In the genomic region with DNA sequence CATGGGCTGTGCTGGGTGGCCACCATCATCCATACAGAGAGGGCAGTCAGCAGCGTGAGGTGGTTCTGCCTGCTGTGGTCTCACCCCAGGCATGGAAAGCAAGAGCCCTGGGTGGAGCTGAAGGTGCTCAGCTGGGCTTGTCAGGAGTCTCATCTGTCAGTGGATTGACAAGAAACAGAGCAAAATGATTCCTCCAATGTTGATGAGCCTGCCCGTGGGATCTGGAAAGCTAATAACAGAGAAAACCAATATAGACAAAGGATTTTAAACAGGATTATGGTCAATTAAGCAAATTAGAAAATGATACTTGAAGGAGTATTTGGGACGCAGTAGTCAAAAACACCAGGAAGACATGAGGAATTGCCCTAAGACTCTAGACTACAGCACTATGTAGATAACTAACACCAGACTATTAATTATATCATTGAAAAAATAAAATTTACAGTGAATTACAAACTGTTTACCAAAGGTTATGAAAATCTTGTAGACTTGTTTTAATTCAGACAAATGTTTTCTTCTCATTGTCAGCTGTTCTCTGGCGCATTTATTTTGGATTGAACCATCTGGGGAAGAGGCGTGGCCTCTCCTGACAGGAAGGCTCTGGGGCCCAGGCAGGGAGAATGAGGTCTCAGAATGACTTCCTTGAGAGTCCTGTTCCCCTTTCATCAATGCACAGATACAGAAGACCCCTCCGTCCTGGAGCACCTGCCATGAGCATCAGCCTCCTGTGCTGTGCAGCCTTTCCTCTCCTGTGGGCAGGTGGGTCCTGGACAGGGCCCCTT, we compare ENCODE assay signal across 19 cellular contexts.
DNase-seq lines count a peak whose midpoint lies in the region; ATAC-seq and TF ChIP-seq lines count a peak whose summit lies in the region.
"Had no signal": no experiment of that assay in that cellular context is flagged by ENCODE, and none has a peak within 500 bp of the region (broad histone marks: within the 10 kb centered on the region; RNA-seq: fewer than 3 reads in every experiment).

No MANE protein-coding gene starts in this region.

- no peaks in the 10 kb centered on the region for H4K20me1 ChIP-seq in H9 (ENCODE audit: control insufficient read depth, insufficient read depth, insufficient read length)

- no peak for ATAC-seq in activated T-cell treated with anti-CD3 and anti-CD28 coated beads, Interleukin-2, amount 50 U/mL, for 72 hours (replicated peaks in 1 of 2)
- no peak for ATAC-seq in CD4-positive, CD25-positive, alpha-beta regulatory T cell (ENCODE audit: low read depth in 2 of 2)
- ATAC-seq in HG03139 (IDR thresholded peaks at IDR 0.05; ENCODE audit: unreplicated experiment), result no peak

- no peak overlapping the region for H3K4me3 ChIP-seq in CD4-positive, CD25-positive, alpha-beta regulatory T cell (ENCODE audit: low read depth, low read length)

- H3K27me3 Mint-ChIP-seq in activated T-cell treated with anti-CD3 and anti-CD28 coated beads, Interleukin-2, amount 50 U/mL, for 24 hours, result no peaks in the 10 kb centered on the region
- H3K27me3 Mint-ChIP-seq in activated T-cell treated with anti-CD3 and anti-CD28 coated beads, Interleukin-2, amount 50 U/mL, for 72 hours (ENCODE audit: low read depth), result no peaks in the 10 kb centered on the region
- peaks cover 4% of the 10 kb centered on the region for H3K27me3 Mint-ChIP-seq in CD4-positive, CD25-positive, alpha-beta regulatory T cell
- H3K27me3 Mint-ChIP-seq in H9 (ENCODE audit: low read depth), result peaks cover 6% of the 10 kb centered on the region
- H3K27me3 Mint-ChIP-seq in activated T-helper 2 cell treated with anti-CD3 and anti-CD28 coated beads, Interferon-gamma antibody, Interleukin-2, Interleukin-4, amounts not matched to agents 10 μg/mL and 5 μg/mL and 100 μg/mL, durations not matched to agents 14 hours and 24 hours and 36 hours (ENCODE audit: low read depth), result no peaks in the 10 kb centered on the region

- no peak overlapping the region for H3K27ac Mint-ChIP-seq in activated T-cell treated with anti-CD3 and anti-CD28 coated beads, Interleukin-2, amount 50 U/mL, for 24 hours
- no peak overlapping the region for H3K27ac Mint-ChIP-seq in activated T-cell treated with anti-CD3 and anti-CD28 coated beads, Interleukin-2, amount 50 U/mL, for 72 hours
- H3K27ac Mint-ChIP-seq in CD4-positive, CD25-positive, alpha-beta regulatory T cell, result peak overlapping the region; percentile 2 to 77 (median 56)
- H3K27ac Mint-ChIP-seq in H9, result no peak overlapping the region
- H3K27ac Mint-ChIP-seq in activated T-helper 2 cell treated with anti-CD3 and anti-CD28 coated beads, Interferon-gamma antibody, Interleukin-2, Interleukin-4, amounts not matched to agents 10 μg/mL and 5 μg/mL and 100 μg/mL, durations not matched to agents 14 hours and 24 hours and 36 hours, result no peak overlapping the region
- H3K27ac Mint-ChIP-seq: IgD-negative memory B cell had no signal

- no peak overlapping the region for H3T11ph ChIP-seq in H9 (ENCODE audit: low read length)

- peaks cover 6% of the 10 kb centered on the region for H3K4me1 ChIP-seq in CD4-positive, CD25-positive, alpha-beta regulatory T cell (ENCODE audit: control insufficient read depth, insufficient read depth, low read length, poor library complexity, severe bottlenecking)
- H3K4me1 ChIP-seq in H9 (ENCODE audit: insufficient read depth, low read length), result no peaks in the 10 kb centered on the region

- no peak overlapping the region for H3K9ac ChIP-seq in H9 (ENCODE audit: extremely low read depth, insufficient read length, low read length)

- H3K27ac ChIP-seq in CD4-positive, CD25-positive, alpha-beta regulatory T cell (ENCODE audit: insufficient read depth, low read length, poor library complexity, severe bottlenecking), result no peak overlapping the region
- no peak overlapping the region for H3K27ac ChIP-seq in H9 (ENCODE audit: insufficient read length, low read depth, low read length)

- no peak overlapping the region for H2BK15ac ChIP-seq in H9 (ENCODE audit: low read depth, low read length)

- no peaks in the 10 kb centered on the region for H3K27me3 ChIP-seq in CD4-positive, CD25-positive, alpha-beta regulatory T cell (ENCODE audit: control insufficient read depth, insufficient read depth, low read length)
- H3K27me3 ChIP-seq in H9 (ENCODE audit: insufficient read depth, low read length), result no peaks in the 10 kb centered on the region

- H3K4ac ChIP-seq in H9 (ENCODE audit: low read depth, low read length), result no peak overlapping the region

- no peaks in the 10 kb centered on the region for H3K36me3 Mint-ChIP-seq in activated T-cell treated with anti-CD3 and anti-CD28 coated beads, Interleukin-2, amount 50 U/mL, for 24 hours (ENCODE audit: low read depth)
- H3K36me3 Mint-ChIP-seq in activated T-cell treated with anti-CD3 and anti-CD28 coated beads, Interleukin-2, amount 50 U/mL, for 72 hours (ENCODE audit: insufficient read depth in 2 of 2), result no peaks in the 10 kb centered on the region
- H3K36me3 Mint-ChIP-seq in CD4-positive, CD25-positive, alpha-beta regulatory T cell, result peaks cover 6% of the 10 kb centered on the region
- no peaks in the 10 kb centered on the region; a peak in 1 of 7 replicates for H3K36me3 Mint-ChIP-seq in H9 (ENCODE audit: insufficient read depth in 1 of 3, low read depth in 3 of 3)
- no peaks in the 10 kb centered on the region for H3K36me3 Mint-ChIP-seq in activated T-helper 2 cell treated with anti-CD3 and anti-CD28 coated beads, Interferon-gamma antibody, Interleukin-2, Interleukin-4, amounts not matched to agents 10 μg/mL and 5 μg/mL and 100 μg/mL, durations not matched to agents 14 hours and 24 hours and 36 hours (ENCODE audit: low read depth)
- H3K36me3 Mint-ChIP-seq: IgD-negative memory B cell had no signal

- peak overlapping the region; percentile 16 for H3K4me3 Mint-ChIP-seq in activated T-cell treated with anti-CD3 and anti-CD28 coated beads, Interleukin-2, amount 50 U/mL, for 24 hours
- H3K4me3 Mint-ChIP-seq in activated T-cell treated with anti-CD3 and anti-CD28 coated beads, Interleukin-2, amount 50 U/mL, for 72 hours, result peak overlapping the region in 1 of 2 donors; percentile 39
- H3K4me3 Mint-ChIP-seq in CD4-positive, CD25-positive, alpha-beta regulatory T cell, result peak overlapping the region in 3 of 4 donors; percentile 12 to 74 (median 49)
- no peak overlapping the region for H3K4me3 Mint-ChIP-seq in H9
- H3K4me3 Mint-ChIP-seq in activated T-helper 2 cell treated with anti-CD3 and anti-CD28 coated beads, Interferon-gamma antibody, Interleukin-2, Interleukin-4, amounts not matched to agents 10 μg/mL and 5 μg/mL and 100 μg/mL, durations not matched to agents 14 hours and 24 hours and 36 hours (ENCODE audit: low read depth), result no peak overlapping the region
- H3K4me3 Mint-ChIP-seq: IgD-negative memory B cell had no signal

- intact Hi-C loops in activated T-helper 2 cell treated with anti-CD3 and anti-CD28 coated beads, Interferon-gamma antibody, Interleukin-2, Interleukin-4, amounts not matched to agents 10 μg/mL and 5 μg/mL and 100 μg/mL, durations not matched to agents 14 hours and 24 hours and 36 hours (cut with micrococcal nuclease), result no loop called here

- H4K5ac ChIP-seq in H9 (ENCODE audit: insufficient read length, low read depth, low read length), result no peak overlapping the region

- H2BK5ac ChIP-seq in H9 (ENCODE audit: insufficient read length, low read length), result no peak overlapping the region

- H3K9me3 ChIP-seq in CD4-positive, CD25-positive, alpha-beta regulatory T cell (ENCODE audit: control insufficient read depth in 2 of 2, low read length in 2 of 2), result no peaks in the 10 kb centered on the region
- H3K9me3 ChIP-seq in H9 (ENCODE audit: control insufficient read depth, low read depth, low read length), result no peaks in the 10 kb centered on the region

- H3K23me2 ChIP-seq in H9 (ENCODE audit: insufficient read length, low read depth, low read length, poor library complexity, severe bottlenecking), result no peaks in the 10 kb centered on the region

- no peak overlapping the region for H2BK12ac ChIP-seq in H9 (ENCODE audit: insufficient read length, low read depth, low read length)

- H3K9me3 Mint-ChIP-seq in activated T-cell treated with anti-CD3 and anti-CD28 coated beads, Interleukin-2, amount 50 U/mL, for 24 hours, result no peaks in the 10 kb centered on the region
- H3K9me3 Mint-ChIP-seq in activated T-cell treated with anti-CD3 and anti-CD28 coated beads, Interleukin-2, amount 50 U/mL, for 72 hours, result no peaks in the 10 kb centered on the region
- peaks cover 0 to 4% (median 0%) of the 10 kb centered on the region in 7 donors for H3K9me3 Mint-ChIP-seq in CD4-positive, CD25-positive, alpha-beta regulatory T cell
- 0 out of 5 replicates have a peak, but pooled peaks cover 0 to 2% of the 10 kb centered on the region in 2 experiments for H3K9me3 Mint-ChIP-seq in H9
- H3K9me3 Mint-ChIP-seq in activated T-helper 2 cell treated with anti-CD3 and anti-CD28 coated beads, Interferon-gamma antibody, Interleukin-2, Interleukin-4, amounts not matched to agents 10 μg/mL and 5 μg/mL and 100 μg/mL, durations not matched to agents 14 hours and 24 hours and 36 hours, result no peaks in the 10 kb centered on the region
- H3K9me3 Mint-ChIP-seq: CD8-positive, alpha-beta memory T cell had no signal

- H2BK20ac ChIP-seq in H9 (ENCODE audit: low read depth, low read length, poor library complexity, severe bottlenecking), result no peak overlapping the region

- H3K4me1 Mint-ChIP-seq in activated T-cell treated with anti-CD3 and anti-CD28 coated beads, Interleukin-2, amount 50 U/mL, for 24 hours (ENCODE audit: low read depth), result peaks cover 36% of the 10 kb centered on the region
- peaks cover 45% of the 10 kb centered on the region for H3K4me1 Mint-ChIP-seq in activated T-cell treated with anti-CD3 and anti-CD28 coated beads, Interleukin-2, amount 50 U/mL, for 72 hours (ENCODE audit: low read depth)
- H3K4me1 Mint-ChIP-seq in CD4-positive, CD25-positive, alpha-beta regulatory T cell, result peaks cover 14 to 67% (median 20%) of the 10 kb centered on the region in 4 donors
- peaks cover 2% of the 10 kb centered on the region in 2 experiments; a peak in 1 of 4 replicates for H3K4me1 Mint-ChIP-seq in H9
- H3K4me1 Mint-ChIP-seq in activated T-helper 2 cell treated with anti-CD3 and anti-CD28 coated beads, Interferon-gamma antibody, Interleukin-2, Interleukin-4, amounts not matched to agents 10 μg/mL and 5 μg/mL and 100 μg/mL, durations not matched to agents 14 hours and 24 hours and 36 hours (ENCODE audit: low read depth), result peaks cover 11% of the 10 kb centered on the region

- no peak for DNase-seq in activated T-cell treated with anti-CD3 and anti-CD28 coated beads, Interleukin-2, amount 50 U/mL, for 24 hours
- DNase-seq in activated T-cell treated with anti-CD3 and anti-CD28 coated beads, Interleukin-2, amount 50 U/mL, for 72 hours, result no peak
- no peak for DNase-seq in CD4-positive, CD25-positive, alpha-beta regulatory T cell
- peak; percentile 12 for DNase-seq in H9
- peak; percentile 22 for DNase-seq in UCSD-AML1 (lab: John Stamatoyannopoulos, UW; ENCODE audit: unreplicated experiment)
- DNase-seq in NK-92 (lab: John Stamatoyannopoulos, UW; ENCODE audit: unreplicated experiment), result no peak
- no peak for DNase-seq in activated T-helper 2 cell treated with anti-CD3 and anti-CD28 coated beads, Interferon-gamma antibody, Interleukin-2, Interleukin-4, amounts not matched to agents 10 μg/mL and 5 μg/mL and 100 μg/mL, durations not matched to agents 14 hours and 24 hours and 36 hours (ENCODE audit: low spot score)
- DNase-seq: AML-193; CD8-positive, alpha-beta memory T cell; DMS79 treated with DMSO at 0.1 percent for 48 hours; NCI-H1417; NCI-H1930; NCI-H2171; NCI-H446; NCI-H69; RPMI8226; SIG-M5 had no signal

- H2AK5ac ChIP-seq in H9 (ENCODE audit: insufficient read length, low read length), result no peak overlapping the region

- H3K79me2 ChIP-seq in H9 (ENCODE audit: insufficient read depth, low read length), result no peaks in the 10 kb centered on the region

- no peak overlapping the region for H2AFZ ChIP-seq in H9 (ENCODE audit: low read length)

- no peaks in the 10 kb centered on the region for H3K36me3 ChIP-seq in CD4-positive, CD25-positive, alpha-beta regulatory T cell (ENCODE audit: control insufficient read depth, insufficient read depth, low read length)

- no peak overlapping the region for H3K56ac ChIP-seq in H9 (ENCODE audit: insufficient read length, low read depth, low read length)

- no peak overlapping the region for H3K23ac ChIP-seq in H9 (ENCODE audit: insufficient read length, low read depth, low read length)

- WGBS in H9 (ENCODE audit: extremely low coverage, insufficient read length, low lambda C conversion rate), result no CpG with 5 or more reads among the region's 6 CpGs

- no peak overlapping the region for H4K91ac ChIP-seq in H9 (ENCODE audit: insufficient read length, low read depth, low read length)

- H3K4me2 ChIP-seq in H9 (ENCODE audit: insufficient read depth, insufficient read length, low read length), result no peak overlapping the region

- H3K14ac ChIP-seq in H9 (ENCODE audit: insufficient read depth, low read length), result no peak overlapping the region

- H2BK120ac ChIP-seq in H9 (ENCODE audit: low read depth, low read length, poor library complexity, severe bottlenecking), result no peak overlapping the region

- H4K8ac ChIP-seq in H9 (replicated peaks; ENCODE audit: insufficient read length, low read depth, low read length), result no peak overlapping the region

- TF ChIP-seq CTCF in H9 (conservative IDR thresholded peaks at IDR 0.05), result no peak

- no peak overlapping the region for H3K18ac ChIP-seq in H9 (ENCODE audit: insufficient read length, low read depth, low read length)

- no peaks in the 10 kb centered on the region for H3K79me1 ChIP-seq in H9 (ENCODE audit: insufficient read depth, low read depth, low read length, poor library complexity, severe bottlenecking)

Comparison
In these comparisons a context has a peak if more than half of its experiments do, and no peak if none do; other contexts are left out.
1. DNase-seq: peak in H9 (single experiment) and UCSD-AML1 (single experiment); none in activated T-cell treated with anti-CD3 and anti-CD28 coated beads, Interleukin-2, amount 50 U/mL, for 24 hours (single experiment), activated T-cell treated with anti-CD3 and anti-CD28 coated beads, Interleukin-2, amount 50 U/mL, for 72 hours (0 of 2), CD4-positive, CD25-positive, alpha-beta regulatory T cell (0 of 3), NK-92 (single experiment) and activated T-helper 2 cell treated with anti-CD3 and anti-CD28 coated beads, Interferon-gamma antibody, Interleukin-2, Interleukin-4, amounts not matched to agents 10 μg/mL and 5 μg/mL and 100 μg/mL, durations not matched to agents 14 hours and 24 hours and 36 hours (single experiment).
2. H3K27ac Mint-ChIP-seq: peak in CD4-positive, CD25-positive, alpha-beta regulatory T cell (3 of 3); none in activated T-cell treated with anti-CD3 and anti-CD28 coated beads, Interleukin-2, amount 50 U/mL, for 24 hours (single experiment), activated T-cell treated with anti-CD3 and anti-CD28 coated beads, Interleukin-2, amount 50 U/mL, for 72 hours (single experiment), H9 (0 of 3) and activated T-helper 2 cell treated with anti-CD3 and anti-CD28 coated beads, Interferon-gamma antibody, Interleukin-2, Interleukin-4, amounts not matched to agents 10 μg/mL and 5 μg/mL and 100 μg/mL, durations not matched to agents 14 hours and 24 hours and 36 hours (single experiment).
3. H3K4me3 Mint-ChIP-seq: peak in activated T-cell treated with anti-CD3 and anti-CD28 coated beads, Interleukin-2, amount 50 U/mL, for 24 hours (single experiment) and CD4-positive, CD25-positive, alpha-beta regulatory T cell (3 of 4); none in H9 (0 of 2) and activated T-helper 2 cell treated with anti-CD3 and anti-CD28 coated beads, Interferon-gamma antibody, Interleukin-2, Interleukin-4, amounts not matched to agents 10 μg/mL and 5 μg/mL and 100 μg/mL, durations not matched to agents 14 hours and 24 hours and 36 hours (single experiment).